In genomic region chr1:60227581-60228252, GRCh38 we compare ENCODE assay signal across 24 cellular contexts.
A peak's percentile ranks its signal among the peaks of the same experiment; 100 is the strongest.
DNase-seq lines count a peak whose midpoint lies in the region; ATAC-seq, FAIRE-seq and TF ChIP-seq lines count a peak whose summit lies in the region.
"Had no signal": no experiment of that assay in that cellular context is flagged by ENCODE, and none has a peak within 500 bp of the region (broad histone marks: within the 10 kb centered on the region; RNA-seq: fewer than 3 reads in every experiment).

No MANE protein-coding gene starts in this region.

- RAD21 ChIA-PET in HCT116 (lab: Charles Lee; ENCODE audit: low non-redundant PET in 1 of 2, low total read pairs in 2 of 2, uncharacterized antibody in 2 of 2, unreplicated experiment in 2 of 2), result no interaction called here

- H3K4me3 ChIP-seq in HCT116 (replicated peaks in 1 of 2; ENCODE audit: low read depth in 1 of 2, low read length in 2 of 2), result no peak overlapping the region
- no peak overlapping the region for H3K4me3 ChIP-seq in astrocyte of the spinal cord (ENCODE audit: low read depth, low read length)
- H3K4me3 ChIP-seq: adrenal gland, pancreas, SJSA1, stomach, upper lobe of left lung had no signal

- TF ChIP-seq CTCF in HCT116 (IDR thresholded peaks at IDR 0.05 in 2 of 3, conservative IDR thresholded peaks at IDR 0.05 in 1 of 3; ENCODE audit: borderline replicate concordance in 1 of 3, insufficient read depth in 1 of 3, low read depth in 2 of 3, low read length in 2 of 3) (no peak), astrocyte of the spinal cord (IDR thresholded peaks at IDR 0.05; ENCODE audit: low read depth, low read length) (no peak)

- in situ Hi-C loops in astrocyte of the spinal cord (cut with HindIII; ENCODE audit: low sequenced_read_pairs) (no loop called here), ACHN (cut with HindIII; ENCODE audit: low pct_ligation_motif_present, low pct_unique_long_range_greater_than_20kb, low sequenced_read_pairs) (no loop called here)

- no peaks in the 10 kb centered on the region for H4K20me1 ChIP-seq in HCT116 (ENCODE audit: insufficient read depth)

- peak; percentile 28 for DNase-seq in EH (ENCODE audit: low read depth)
- DNase-seq in HCT116 (ENCODE audit: low read depth, low spot score), result peak; percentile 7
- peak; percentile 45 for DNase-seq in astrocyte of the spinal cord (ENCODE audit: low read depth, low spot score)
- no peak for DNase-seq in cerebellum (ENCODE audit: low spot score)
- no peak for DNase-seq in ACHN
- DNase-seq in NCI-H226, result no peak
- DNase-seq: adrenal gland; C1 segment of cervical spinal cord; effector memory CD8-positive, alpha-beta T cell; GF-D8; HCEC 1CT; left colon; NCI-H1417 treated with DMSO at 0.1 percent for 48 hours; pancreas; stomach; upper lobe of left lung had no signal

- POLR2A ChIA-PET in HCT116 (lab: Charles Lee), result no interaction called here

- FAIRE-seq in islet of Langerhans (lab: Jason Lieb, UNC), result peak; percentile 70
- FAIRE-seq: D721Med, GM12892, HepG2, pancreas had no signal

- no peaks in the 10 kb centered on the region; a peak in 1 of 4 replicates for H3K9me3 ChIP-seq in HCT116 (ENCODE audit: control insufficient read depth in 1 of 2, insufficient read depth in 1 of 2, low read depth in 1 of 2, low read length in 2 of 2)
- H3K9me3 ChIP-seq: adrenal gland, pancreas, stomach, upper lobe of left lung had no signal

- CTCF ChIA-PET in HCT116 (lab: Charles Lee), result no interaction called here

- H3K27me3 ChIP-seq in HCT116 (ENCODE audit: insufficient read depth, low read length), result no peaks in the 10 kb centered on the region
- H3K27me3 ChIP-seq: adrenal gland, pancreas, SJSA1, stomach, upper lobe of left lung had no signal

- H3K9ac ChIP-seq in HCT116 (ENCODE audit: low read length), result no peak overlapping the region

- no peaks in the 10 kb centered on the region for H3K9me2 ChIP-seq in HCT116 (ENCODE audit: insufficient read depth)

- peak overlapping the region; percentile 27; the same call in 1 of the 2 replicates for H3K4me2 ChIP-seq in HCT116 (ENCODE audit: low read length)

- no peaks in the 10 kb centered on the region for H3K79me2 ChIP-seq in HCT116 (ENCODE audit: insufficient read depth, low read length)

- ATAC-seq in HCT116, result no peak
- ATAC-seq: effector memory CD8-positive, alpha-beta T cell; HepG2; left colon; natural killer cell treated with Interleukin-12 subunit alpha and Interleukin-12 subunit beta and Interleukin-15 and Interleukin-18, amount 100 ng/mL, for 72 hours; pancreas; sciatic nerve; WTC11 had no signal

- H3K4me1 ChIP-seq in HCT116 (ENCODE audit: control insufficient read depth in 1 of 2, insufficient read depth in 2 of 2, low read length in 2 of 2), result peaks cover 4 to 12% of the 10 kb centered on the region in 2 experiments; a peak in 3 of 4 replicates
- H3K4me1 ChIP-seq: adrenal gland, pancreas, SJSA1, upper lobe of left lung had no signal

- H2AFZ ChIP-seq in HCT116 (ENCODE audit: low read depth, low read length, poor library complexity, severe bottlenecking), result peak overlapping the region; percentile 46

- no peak for TF ChIP-seq RAD21 in HCT116 (IDR thresholded peaks at IDR 0.05; ENCODE audit: low read depth)

- no peak overlapping the region; the same call in 1 of the 2 replicates for H3K27ac ChIP-seq in HCT116 (ENCODE audit: low read depth, low read length)
- H3K27ac ChIP-seq: adrenal gland, pancreas, SJSA1, stomach, upper lobe of left lung had no signal

- H3K36me3 ChIP-seq in HCT116 (ENCODE audit: control insufficient read depth in 1 of 2, insufficient read depth in 2 of 2, low read length in 2 of 2), result no peaks in the 10 kb centered on the region
- H3K36me3 ChIP-seq: adrenal gland, pancreas, SJSA1, stomach, upper lobe of left lung had no signal

- intact Hi-C loops in HCT116 (cut with micrococcal nuclease), result no loop called here

- BruUV-seq in HCT116 (replicated peaks; lab: Mats Ljungman, UMichigan), result no TSS peak

- TF ChIP-seq POLR2A in HCT116 (IDR thresholded peaks at IDR 0.05; ENCODE audit: borderline replicate concordance, extremely low read depth, insufficient read depth, insufficient read length), result no peak

TF ChIP-seq in HCT116, 20 proteins besides CTCF, POLR2A, EP300 and RAD21:
- TF ChIP-seq SP1 (IDR thresholded peaks at IDR 0.05; ENCODE audit: low read depth) (peak; percentile 59), TCF7L2 (IDR thresholded peaks at IDR 0.05; ENCODE audit: borderline replicate concordance, extremely low read depth, insufficient read depth, insufficient read length) (no peak), SRF (IDR thresholded peaks at IDR 0.05; ENCODE audit: low read depth) (peak; percentile 38; the same call in 1 of the 2 replicates), JUND (IDR thresholded peaks at IDR 0.05) (peak; percentile 75), CEBPB (IDR thresholded peaks at IDR 0.05; ENCODE audit: low read depth) (0 out of 2 replicates have a peak, but pooled peaks have one; percentile 22), FOSL1 (IDR thresholded peaks at IDR 0.05; ENCODE audit: low read depth) (peak; percentile 89), EZH2phosphoT487 (IDR thresholded peaks at IDR 0.05; ENCODE audit: borderline replicate concordance) (no peak), ZNF274 (IDR thresholded peaks at IDR 0.05; ENCODE audit: low read depth, low read length) (no peak), EGR1 (IDR thresholded peaks at IDR 0.05; ENCODE audit: low read depth) (no peak), CBX3 (IDR thresholded peaks at IDR 0.05; ENCODE audit: low read depth) (no peak), YY1 (IDR thresholded peaks at IDR 0.05; ENCODE audit: extremely low read depth, insufficient replicate concordance, low read depth, low read length) (no peak), REST (IDR thresholded peaks at IDR 0.05; ENCODE audit: low read depth) (no peak), ATF3 (IDR thresholded peaks at IDR 0.05) (no peak), ZFX (IDR thresholded peaks at IDR 0.05) (no peak)

Comparison
In these comparisons a context has a peak if more than half of its experiments do, and no peak if none do; other contexts are left out.
1. DNase-seq: peak in EH (single experiment), HCT116 (single experiment) and astrocyte of the spinal cord (single experiment); none in cerebellum (single experiment), ACHN (single experiment) and NCI-H226 (single experiment).